Comparison of ENCODE assay signal across 1 cellular context in genomic region chr16:30429678-30430427, GRCh38.
TF ChIP-seq lines count a peak whose summit lies in the region.

Gene DCTPP1, minus strand, starts transcription at chr16:30430030. Its CDS starts 50 bp downstream, at chr16:30429980.

TF ChIP-seq in HepG2, 621 proteins besides CTCF, POLR2A, EP300 and RAD21 (continued from another document and continues in another):
- TF ChIP-seq ZSCAN9 (CRISPR knock-in tag; IDR thresholded peaks at IDR 0.05; ENCODE audit: borderline replicate concordance) (peak; percentile 75; the same call in 1 of the 2 replicates), ZFP1 (CRISPR knock-in tag; IDR thresholded peaks at IDR 0.05) (peak; percentile 93; the same call in 1 of the 2 replicates), ATF2 (CRISPR knock-in tag; IDR thresholded peaks at IDR 0.05) (peak; percentile 81), MEIS2 (CRISPR knock-in tag; IDR thresholded peaks at IDR 0.05) (peak; percentile 71), ZBTB10 (CRISPR knock-in tag; IDR thresholded peaks at IDR 0.05; ENCODE audit: borderline replicate concordance) (0 out of 2 replicates have a peak, but pooled peaks have one; percentile 81), JDP2 (CRISPR knock-in tag; IDR thresholded peaks at IDR 0.05; ENCODE audit: borderline replicate concordance) (no peak; the same call in 1 of the 2 replicates), U2AF2 (IDR thresholded peaks at IDR 0.05; ENCODE audit: low read depth, low read length) (no peak), ZBTB49 (CRISPR knock-in tag; IDR thresholded peaks at IDR 0.05; ENCODE audit: borderline replicate concordance) (peak; percentile 38; the same call in 1 of the 2 replicates), ZNF660 (CRISPR knock-in tag; IDR thresholded peaks at IDR 0.05; ENCODE audit: borderline replicate concordance, low read depth) (no peak), UBTF (CRISPR knock-in tag; IDR thresholded peaks at IDR 0.05) (peak; percentile 79), ZNF225 (CRISPR knock-in tag; IDR thresholded peaks at IDR 0.05) (peak; percentile 41; the same call in 1 of the 2 replicates), ZBTB39 (CRISPR knock-in tag; IDR thresholded peaks at IDR 0.05) (peak; percentile 78; the same call in 1 of the 2 replicates), THAP7 (CRISPR knock-in tag; IDR thresholded peaks at IDR 0.05) (peak; percentile 84), SKI (IDR thresholded peaks at IDR 0.05; ENCODE audit: partially characterized antibody) (peak; percentile 62), HDAC2 (CRISPR knock-in tag; IDR thresholded peaks at IDR 0.05) (peak; percentile 89), ZNF382 (CRISPR knock-in tag; IDR thresholded peaks at IDR 0.05; ENCODE audit: borderline replicate concordance) (no peak), ZNF761 (CRISPR knock-in tag; conservative IDR thresholded peaks at IDR 0.05) (peak; percentile 74), MNT (IDR thresholded peaks at IDR 0.05) (peak; percentile 26; the same call in 1 of the 2 replicates), DZIP1 (CRISPR knock-in tag; IDR thresholded peaks at IDR 0.05) (no peak), ZNF124 (CRISPR knock-in tag; IDR thresholded peaks at IDR 0.05) (peak; percentile 95), ZNF430 (CRISPR knock-in tag; IDR thresholded peaks at IDR 0.05) (peak; percentile 82; the same call in 1 of the 2 replicates), CEBPG (CRISPR knock-in tag; IDR thresholded peaks at IDR 0.05) (peak; percentile 85), ZSCAN31 (CRISPR knock-in tag; IDR thresholded peaks at IDR 0.05; ENCODE audit: low read depth) (peak; percentile 93), GTF3A (CRISPR knock-in tag; conservative IDR thresholded peaks at IDR 0.05) (peak; percentile 93; the same call in 1 of the 2 replicates), ETS1 (CRISPR knock-in tag; IDR thresholded peaks at IDR 0.05) (peak; percentile 74; the same call in 1 of the 2 replicates), ZBED4 (CRISPR knock-in tag; IDR thresholded peaks at IDR 0.05; ENCODE audit: borderline replicate concordance) (peak; percentile 91), HOXD1 (CRISPR knock-in tag; IDR thresholded peaks at IDR 0.05) (peak; percentile 67; the same call in 1 of the 2 replicates), GATA4 (IDR thresholded peaks at IDR 0.05; ENCODE audit: borderline replicate concordance, low read depth) (no peak), TFDP2 (CRISPR knock-in tag; IDR thresholded peaks at IDR 0.05) (peak; percentile 92)
